Comparison of ENCODE assay signal across 1 cellular context in the genomic region with DNA sequence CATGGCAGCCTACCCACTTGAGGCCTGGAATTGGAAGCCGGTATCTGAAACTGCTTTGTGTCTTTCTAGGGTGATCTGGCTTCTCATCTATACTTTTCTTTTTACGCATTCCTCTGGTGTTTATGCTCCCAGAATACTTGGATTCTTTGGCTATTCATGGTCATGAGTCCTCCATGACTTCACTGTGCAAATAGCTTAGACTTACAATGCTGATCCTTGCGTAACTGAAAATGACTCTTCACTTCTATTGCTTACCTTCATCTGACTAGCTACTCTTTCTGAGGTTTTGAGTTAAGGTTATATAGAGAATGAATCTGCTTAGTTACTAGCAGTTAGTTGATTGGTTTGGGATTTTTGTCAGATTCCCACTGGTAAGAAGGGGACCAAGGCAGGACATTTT.
TF ChIP-seq lines count a peak whose summit lies in the region.

No MANE protein-coding gene starts in this region.

TF ChIP-seq in IMR-90, 13 proteins besides CTCF, POLR2A, EP300 and RAD21 (continued from another document):
- TF ChIP-seq ELK1 (IDR thresholded peaks at IDR 0.05; ENCODE audit: borderline replicate concordance, low read depth, low read length) (no peak), FOS (IDR thresholded peaks at IDR 0.05; ENCODE audit: low read depth, low read length) (no peak)
